13 cellular contexts compared by ENCODE assay signal in genomic region chr12:110074089-110074488, GRCh38. TPM values are rescaled to one million over a fixed set of nuclear protein-coding genes. Genes with fewer than 3 reads are reported as not detected.
A peak's percentile ranks its signal among the peaks of the same experiment; 100 is the strongest.
DNase-seq lines count a peak whose midpoint lies in the region; ATAC-seq and TF ChIP-seq lines count a peak whose summit lies in the region.
"Had no signal": no experiment of that assay in that cellular context is flagged by ENCODE, and none has a peak within 500 bp of the region (broad histone marks: within the 10 kb centered on the region; RNA-seq: fewer than 3 reads in every experiment).

No MANE protein-coding gene starts in this region.

- no peak for TF ChIP-seq POLR2A in esophagus muscularis mucosa (IDR thresholded peaks at IDR 0.05; ENCODE audit: low read depth)

- H3K36me3 ChIP-seq in Loucy (ENCODE audit: insufficient read depth, low read length) (no peaks in the 10 kb centered on the region), esophagus muscularis mucosa (no peaks in the 10 kb centered on the region)

- intact Hi-C loops in activated CD4-positive, alpha-beta T cell treated with anti-CD3 and anti-CD28 coated beads, Interleukin-2, amount 10 ng/mL, durations not matched to agents 24 days and 14 days (cut with micrococcal nuclease): no loop called here
- intact Hi-C loops in esophagus muscularis mucosa (cut with DNase I): no loop called here

- in situ Hi-C loops in KBM-7 (cut with MboI; ENCODE audit: low pct_unique_long_range_greater_than_20kb, low sequenced_read_pairs): no loop called here

- no peak for TF ChIP-seq CTCF in Loucy (conservative IDR thresholded peaks at IDR 0.05; ENCODE audit: low read length)
- TF ChIP-seq CTCF in esophagus muscularis mucosa (IDR thresholded peaks at IDR 0.05): no peak

- H3K9me3 Mint-ChIP-seq in activated CD4-positive, alpha-beta T cell treated with anti-CD3 and anti-CD28 coated beads, Interleukin-2, amount 10 ng/mL, durations not matched to agents 24 days and 14 days: peaks cover 15% of the 10 kb centered on the region
- H3K9me3 Mint-ChIP-seq: activated B cell treated with CpG ODN at 0.5 μM for 24 hours, immature natural killer cell, memory B cell had no signal

- H3F3A ChIP-seq in Loucy (ENCODE audit: low read depth): no peaks in the 10 kb centered on the region

- H4K20me1 ChIP-seq in Loucy (ENCODE audit: insufficient read depth, low read length, poor library complexity, severe bottlenecking): no peaks in the 10 kb centered on the region

- H3K4me2 ChIP-seq in Loucy (ENCODE audit: low read depth, low read length, poor library complexity, severe bottlenecking): peak overlapping the region; percentile 60

- H3K4me3 ChIP-seq in Loucy (ENCODE audit: low read length, poor library complexity, severe bottlenecking): no peak overlapping the region
- peak overlapping the region in 1 of 4 donors; percentile 48 for H3K4me3 ChIP-seq in esophagus muscularis mucosa

- no peak for ATAC-seq in left lobe of liver
- ATAC-seq: esophagus mucosa had no signal

- peak overlapping the region; percentile 56 for H3K9ac ChIP-seq in Loucy (ENCODE audit: low read depth, low read length, poor library complexity, severe bottlenecking)

- H3K27me3 ChIP-seq in Loucy (ENCODE audit: insufficient read depth, low read length, poor library complexity, severe bottlenecking) (no peaks in the 10 kb centered on the region), esophagus muscularis mucosa (no peaks in the 10 kb centered on the region)

- no peak for TF ChIP-seq EP300 in esophagus muscularis mucosa (IDR thresholded peaks at IDR 0.05)

- H3K4me3 Mint-ChIP-seq in activated CD4-positive, alpha-beta T cell treated with anti-CD3 and anti-CD28 coated beads, Interleukin-2, amount 10 ng/mL, durations not matched to agents 24 days and 14 days: peak overlapping the region; percentile 96

- no peaks in the 10 kb centered on the region for H3K79me2 ChIP-seq in Loucy (ENCODE audit: insufficient read depth, low read length)

- no peaks in the 10 kb centered on the region for H3K27me3 Mint-ChIP-seq in activated CD4-positive, alpha-beta T cell treated with anti-CD3 and anti-CD28 coated beads, Interleukin-2, amount 10 ng/mL, durations not matched to agents 24 days and 14 days
- H3K27me3 Mint-ChIP-seq: activated B cell treated with CpG ODN at 0.5 μM for 24 hours had no signal

- peaks cover 19% of the 10 kb centered on the region for H3K36me3 Mint-ChIP-seq in activated CD4-positive, alpha-beta T cell treated with anti-CD3 and anti-CD28 coated beads, Interleukin-2, amount 10 ng/mL, durations not matched to agents 24 days and 14 days (ENCODE audit: low read depth)
- H3K36me3 Mint-ChIP-seq: immature natural killer cell, memory B cell had no signal

- peaks cover 11% of the 10 kb centered on the region for H3K4me1 ChIP-seq in Loucy (ENCODE audit: insufficient read depth, low read length, poor library complexity, severe bottlenecking)
- H3K4me1 ChIP-seq in esophagus muscularis mucosa: peaks cover 0 to 12% (median 8%) of the 10 kb centered on the region in 4 donors

- peak overlapping the region in 3 of 4 donors; percentile 37 to 58 (median 50) for H3K27ac ChIP-seq in esophagus muscularis mucosa (replicated peaks in 1 of 4)

- no peaks in the 10 kb centered on the region for H3K9me3 ChIP-seq in Loucy (ENCODE audit: insufficient read depth, low read depth, low read length)
- H3K9me3 ChIP-seq in esophagus muscularis mucosa: no peaks in the 10 kb centered on the region

- H3K27ac Mint-ChIP-seq in activated CD4-positive, alpha-beta T cell treated with anti-CD3 and anti-CD28 coated beads, Interleukin-2, amount 10 ng/mL, durations not matched to agents 24 days and 14 days: peak overlapping the region; percentile 96
- H3K27ac Mint-ChIP-seq: memory B cell had no signal

- H2AFZ ChIP-seq in Loucy (ENCODE audit: low read length): no peak overlapping the region

- H3K9me2 ChIP-seq in Loucy (replicated peaks; ENCODE audit: low read depth, low read length): no peaks in the 10 kb centered on the region

- 72% methylated on average over 5 of the region's 5 CpGs for WGBS in esophagus muscularis mucosa

- no peak for DNase-seq in activated CD4-positive, alpha-beta T cell treated with anti-CD3 and anti-CD28 coated beads, Interleukin-2, amount 10 ng/mL, durations not matched to agents 24 days and 14 days
- no peak for DNase-seq in activated CD4-positive, alpha-beta T cell treated with anti-CD3 and anti-CD28 coated beads, Interleukin-2, amount 50 U/mL, for 1 hour
- DNase-seq in esophagus muscularis mucosa (ENCODE audit: extremely low spot score) (no peak), putamen (ENCODE audit: low spot score) (peak; percentile 58), DMS79 (lab: John Stamatoyannopoulos, UW) (no peak), left lobe of liver (ENCODE audit: low spot score) (no peak), KBM-7 (no peak)
- DNase-seq: activated B cell treated with CpG ODN at 0.5 μM for 24 hours, HCEC 1CT, immature natural killer cell had no signal

- peaks cover 43% of the 10 kb centered on the region for H3K4me1 Mint-ChIP-seq in activated CD4-positive, alpha-beta T cell treated with anti-CD3 and anti-CD28 coated beads, Interleukin-2, amount 10 ng/mL, durations not matched to agents 24 days and 14 days

RNA-seq across cellular contexts. Expression of gene C12orf76, which starts 25.8 kb away (rescaled TPM):
- 21.3 and 25.1 TPM in 2 replicates for total RNA-seq in activated CD4-positive, alpha-beta T cell treated with anti-CD3 and anti-CD28 coated beads, Interleukin-2, amount 10 ng/mL, durations not matched to agents 24 days and 14 days
- 10 to 100 TPM; 13.6 to 14.7 (median 13.9) TPM for total RNA-seq in esophagus muscularis mucosa
- 6.7 TPM for total RNA-seq in left lobe of liver

RNA-seq across cellular contexts. Expression of gene IFT81, which starts 50.1 kb away (rescaled TPM):
- total RNA-seq in activated CD4-positive, alpha-beta T cell treated with anti-CD3 and anti-CD28 coated beads, Interleukin-2, amount 10 ng/mL, durations not matched to agents 24 days and 14 days: 1.5 and 1.6 TPM in 2 replicates
- total RNA-seq in esophagus muscularis mucosa (10 to 100 TPM; 15.1 to 27.4 (median 15.9) TPM), left lobe of liver (2.3 TPM)
